8 cellular contexts compared by ENCODE assay signal in the genomic region with DNA sequence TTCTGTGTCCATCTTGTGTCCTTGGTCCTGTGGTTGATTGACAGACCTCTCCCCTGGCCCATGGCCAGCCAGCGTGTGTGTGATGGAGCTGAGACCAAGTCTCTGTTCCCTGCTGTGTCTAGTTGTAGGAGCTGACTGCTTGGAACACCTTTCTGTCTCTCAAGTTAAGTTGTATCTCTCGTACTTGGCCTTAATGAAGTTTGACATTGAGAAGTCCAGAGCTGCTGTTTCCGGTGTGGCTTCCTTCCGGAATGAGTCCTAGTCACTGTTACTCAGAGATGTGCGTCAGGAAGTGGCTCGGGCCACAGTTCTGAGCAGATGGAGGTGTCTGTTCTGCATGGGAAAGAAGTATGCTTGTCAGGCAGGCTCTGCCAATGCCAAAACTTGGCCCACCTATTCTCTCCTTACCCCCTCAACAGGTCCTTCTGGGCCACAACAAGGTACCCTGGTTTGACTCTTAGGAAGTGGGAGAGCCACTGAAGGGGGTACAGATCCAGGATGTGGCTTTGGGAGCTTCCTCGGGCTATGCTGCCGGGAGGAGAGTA. TPM values are rescaled to one million over a fixed set of nuclear protein-coding genes. Genes with fewer than 3 reads are reported as not detected.
DNase-seq lines count a peak whose midpoint lies in the region; ATAC-seq and TF ChIP-seq lines count a peak whose summit lies in the region.

No MANE protein-coding gene starts in this region.

- H3K27me3 ChIP-seq in SK-N-SH (ENCODE audit: insufficient read depth): no peaks in the 10 kb centered on the region

- CTCF ChIA-PET in SK-N-SH (lab: Yijun Ruan, JAX): interaction anchor here (0.5 to 1.7 kb wide), 2 partner anchors 31 to 108 kb away, joined by 3 to 11 read pairs; no protein-coding TSS in a partner anchor

- no peak for TF ChIP-seq CTCF in SK-N-SH (IDR thresholded peaks at IDR 0.05)

- H3F3A ChIP-seq in SK-N-SH (replicated peaks; ENCODE audit: insufficient read depth): peaks cover 21% of the 10 kb centered on the region

- DNase-seq in 8988T (peak; percentile 73), SK-N-SH (no peak), iris pigment epithelial cell (ENCODE audit: low read depth) (peak; percentile 69), SIG-M5 treated with dmso at 0.1 percent for 504 hours (lab: John Stamatoyannopoulos, UW; ENCODE audit: unreplicated experiment) (no peak), NCI-H2171 treated with DMSO at 0.1 percent for 48 hours (lab: John Stamatoyannopoulos, UW) (no peak)
- peak; percentile 54 for DNase-seq in activated naive CD4-positive, alpha-beta T cell treated with anti-CD3 and anti-CD28 coated beads, Interleukin-2, amount 50 U/mL, for 16 hours
- peak; percentile 53 for DNase-seq in stimulated activated CD8-positive, alpha-beta memory T cell treated with anti-CD3 and anti-CD28 coated beads, Interleukin-12 subunit alpha, Interleukin-12 subunit beta, amount 100 ng/mL, for 1 hour (ENCODE audit: low read depth)

- H3K36me3 ChIP-seq in SK-N-SH (replicated peaks in 1 of 2; ENCODE audit: control insufficient read depth in 1 of 2, insufficient read depth in 2 of 2, low read length in 1 of 2): peaks cover 0 to 2% of the 10 kb centered on the region in 2 experiments

- peak overlapping the region; percentile 16; the same call in 1 of the 2 replicates for H3K9ac ChIP-seq in SK-N-SH

- H4K20me1 ChIP-seq in SK-N-SH (ENCODE audit: insufficient read depth): peaks cover 32% of the 10 kb centered on the region

- 39% methylated on average over 8 of the region's 8 CpGs for WGBS in SK-N-SH (ENCODE audit: low lambda C conversion rate)

- POLR2A ChIA-PET in SK-N-SH (lab: Yijun Ruan, JAX): no interaction called here

- no peak for TF ChIP-seq RAD21 in SK-N-SH (IDR thresholded peaks at IDR 0.05; ENCODE audit: low read length)

- no peak; a peak in 1 of 4 replicates for TF ChIP-seq EP300 in SK-N-SH (IDR thresholded peaks at IDR 0.05; ENCODE audit: borderline replicate concordance in 1 of 2, low read depth in 1 of 2, low read length in 1 of 2)

- peaks cover 50 to 66% of the 10 kb centered on the region in 2 experiments for H3K4me1 ChIP-seq in SK-N-SH (ENCODE audit: control insufficient read depth in 1 of 2, insufficient read depth in 2 of 2, low read depth in 1 of 2, low read length in 1 of 2)

- H3K27ac ChIP-seq in SK-N-SH (ENCODE audit: low read depth in 2 of 2, low read length in 1 of 2): peak overlapping the region; percentile 67 to 72

- no peaks in the 10 kb centered on the region for H3K9me2 ChIP-seq in SK-N-SH

- peaks cover 97% of the 10 kb centered on the region for H3K79me2 ChIP-seq in SK-N-SH (ENCODE audit: insufficient read depth)

- H3K4me2 ChIP-seq in SK-N-SH: peak overlapping the region; percentile 72

- peak; percentile 43 for ATAC-seq in GM21423 (IDR thresholded peaks at IDR 0.05; ENCODE audit: unreplicated experiment)

- H3K9me3 ChIP-seq in SK-N-SH: no peaks in the 10 kb centered on the region

- H2AFZ ChIP-seq in SK-N-SH (ENCODE audit: low read depth): no peak overlapping the region

- H3K4me3 ChIP-seq in SK-N-SH (ENCODE audit: low read depth in 2 of 2, low read length in 1 of 2): peak overlapping the region in 1 of 2 experiments; percentile 33; a peak in 2 of 4 replicates

TF ChIP-seq in SK-N-SH, 30 proteins besides CTCF, POLR2A, EP300 and RAD21:
- TF ChIP-seq NFIC (IDR thresholded peaks at IDR 0.05; ENCODE audit: borderline replicate concordance) (peak; percentile 32; the same call in 1 of the 2 replicates), MXI1 (IDR thresholded peaks at IDR 0.05; ENCODE audit: low read depth, low read length) (no peak), JUND (IDR thresholded peaks at IDR 0.05) (no peak), GABPA (IDR thresholded peaks at IDR 0.05; ENCODE audit: low read depth) (peak; percentile 61), CHD2 (IDR thresholded peaks at IDR 0.05; ENCODE audit: low read length, partially characterized antibody) (no peak), TCF12 (IDR thresholded peaks at IDR 0.05) (peak; percentile 57; the same call in 1 of the 2 replicates), ELF1 (IDR thresholded peaks at IDR 0.05) (peak; percentile 54; the same call in 1 of the 2 replicates), TAF1 (IDR thresholded peaks at IDR 0.05; ENCODE audit: borderline replicate concordance, low read depth, low read length) (no peak), RCOR1 (IDR thresholded peaks at IDR 0.05; ENCODE audit: low read length) (no peak)
- TF ChIP-seq, protein P1, sequence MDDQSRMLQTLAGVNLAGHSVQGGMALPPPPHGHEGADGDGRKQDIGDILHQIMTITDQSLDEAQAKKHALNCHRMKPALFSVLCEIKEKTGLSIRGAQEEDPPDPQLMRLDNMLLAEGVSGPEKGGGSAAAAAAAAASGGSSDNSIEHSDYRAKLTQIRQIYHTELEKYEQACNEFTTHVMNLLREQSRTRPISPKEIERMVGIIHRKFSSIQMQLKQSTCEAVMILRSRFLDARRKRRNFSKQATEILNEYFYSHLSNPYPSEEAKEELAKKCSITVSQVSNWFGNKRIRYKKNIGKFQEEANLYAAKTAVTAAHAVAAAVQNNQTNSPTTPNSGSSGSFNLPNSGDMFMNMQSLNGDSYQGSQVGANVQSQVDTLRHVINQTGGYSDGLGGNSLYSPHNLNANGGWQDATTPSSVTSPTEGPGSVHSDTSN (IDR thresholded peaks at IDR 0.05): peak; percentile 90
- TF ChIP-seq, protein P2, sequence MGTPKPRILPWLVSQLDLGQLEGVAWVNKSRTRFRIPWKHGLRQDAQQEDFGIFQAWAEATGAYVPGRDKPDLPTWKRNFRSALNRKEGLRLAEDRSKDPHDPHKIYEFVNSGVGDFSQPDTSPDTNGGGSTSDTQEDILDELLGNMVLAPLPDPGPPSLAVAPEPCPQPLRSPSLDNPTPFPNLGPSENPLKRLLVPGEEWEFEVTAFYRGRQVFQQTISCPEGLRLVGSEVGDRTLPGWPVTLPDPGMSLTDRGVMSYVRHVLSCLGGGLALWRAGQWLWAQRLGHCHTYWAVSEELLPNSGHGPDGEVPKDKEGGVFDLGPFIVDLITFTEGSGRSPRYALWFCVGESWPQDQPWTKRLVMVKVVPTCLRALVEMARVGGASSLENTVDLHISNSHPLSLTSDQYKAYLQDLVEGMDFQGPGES (IDR thresholded peaks at IDR 0.05; ENCODE audit: low read depth, low read length): no peak
- TF ChIP-seq, protein P3, sequence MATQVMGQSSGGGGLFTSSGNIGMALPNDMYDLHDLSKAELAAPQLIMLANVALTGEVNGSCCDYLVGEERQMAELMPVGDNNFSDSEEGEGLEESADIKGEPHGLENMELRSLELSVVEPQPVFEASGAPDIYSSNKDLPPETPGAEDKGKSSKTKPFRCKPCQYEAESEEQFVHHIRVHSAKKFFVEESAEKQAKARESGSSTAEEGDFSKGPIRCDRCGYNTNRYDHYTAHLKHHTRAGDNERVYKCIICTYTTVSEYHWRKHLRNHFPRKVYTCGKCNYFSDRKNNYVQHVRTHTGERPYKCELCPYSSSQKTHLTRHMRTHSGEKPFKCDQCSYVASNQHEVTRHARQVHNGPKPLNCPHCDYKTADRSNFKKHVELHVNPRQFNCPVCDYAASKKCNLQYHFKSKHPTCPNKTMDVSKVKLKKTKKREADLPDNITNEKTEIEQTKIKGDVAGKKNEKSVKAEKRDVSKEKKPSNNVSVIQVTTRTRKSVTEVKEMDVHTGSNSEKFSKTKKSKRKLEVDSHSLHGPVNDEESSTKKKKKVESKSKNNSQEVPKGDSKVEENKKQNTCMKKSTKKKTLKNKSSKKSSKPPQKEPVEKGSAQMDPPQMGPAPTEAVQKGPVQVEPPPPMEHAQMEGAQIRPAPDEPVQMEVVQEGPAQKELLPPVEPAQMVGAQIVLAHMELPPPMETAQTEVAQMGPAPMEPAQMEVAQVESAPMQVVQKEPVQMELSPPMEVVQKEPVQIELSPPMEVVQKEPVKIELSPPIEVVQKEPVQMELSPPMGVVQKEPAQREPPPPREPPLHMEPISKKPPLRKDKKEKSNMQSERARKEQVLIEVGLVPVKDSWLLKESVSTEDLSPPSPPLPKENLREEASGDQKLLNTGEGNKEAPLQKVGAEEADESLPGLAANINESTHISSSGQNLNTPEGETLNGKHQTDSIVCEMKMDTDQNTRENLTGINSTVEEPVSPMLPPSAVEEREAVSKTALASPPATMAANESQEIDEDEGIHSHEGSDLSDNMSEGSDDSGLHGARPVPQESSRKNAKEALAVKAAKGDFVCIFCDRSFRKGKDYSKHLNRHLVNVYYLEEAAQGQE (IDR thresholded peaks at IDR 0.05; ENCODE audit: low read depth, low read length): no peak
- TF ChIP-seq, protein P4, sequence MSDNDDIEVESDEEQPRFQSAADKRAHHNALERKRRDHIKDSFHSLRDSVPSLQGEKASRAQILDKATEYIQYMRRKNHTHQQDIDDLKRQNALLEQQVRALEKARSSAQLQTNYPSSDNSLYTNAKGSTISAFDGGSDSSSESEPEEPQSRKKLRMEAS (IDR thresholded peaks at IDR 0.05; ENCODE audit: low read depth): peak; percentile 39; the same call in 1 of the 2 replicates

RNA-seq across cellular contexts. Expression of a gene that starts 54.3 kb away (rescaled TPM):
- 28.0 and 36.6 TPM in 2 replicates for polyA plus RNA-seq in SK-N-SH (2012; rRNA removed)
- polyA plus RNA-seq in SK-N-SH (2012; cell fraction: cytosol; rRNA removed): 37.5 and 38.1 TPM in 2 replicates
- polyA plus RNA-seq in SK-N-SH (2012; cell fraction: nucleus; rRNA removed): 22.9 and 35.5 TPM in 2 replicates

RNA-seq across cellular contexts. Expression of a gene that starts 55.6 kb away (rescaled TPM):
- polyA plus RNA-seq in SK-N-SH (2012; rRNA removed): 2.3 and 3.1 TPM in 2 replicates
- polyA plus RNA-seq in SK-N-SH (2012; cell fraction: cytosol; rRNA removed): 0.98 and 1.6 TPM in 2 replicates
- 3.3 and 4.1 TPM in 2 replicates for polyA plus RNA-seq in SK-N-SH (2012; cell fraction: nucleus; rRNA removed)

RNA-seq across cellular contexts. Expression of a gene that starts 56.2 kb away (rescaled TPM):
- polyA plus RNA-seq in SK-N-SH (2012; rRNA removed): 1,643 and 1,828 TPM in 2 replicates
- 1,527 and 1,826 TPM in 2 replicates for polyA plus RNA-seq in SK-N-SH (2012; cell fraction: cytosol; rRNA removed)
- polyA plus RNA-seq in SK-N-SH (2012; cell fraction: nucleus; rRNA removed): 640 and 822 TPM in 2 replicates

Comparison
In these comparisons a context has a peak if more than half of its experiments do, and no peak if none do; other contexts are left out.
1. DNase-seq: peak in 8988T (single experiment), activated naive CD4-positive, alpha-beta T cell treated with anti-CD3 and anti-CD28 coated beads, Interleukin-2, amount 50 U/mL, for 16 hours (single experiment), iris pigment epithelial cell (single experiment) and stimulated activated CD8-positive, alpha-beta memory T cell treated with anti-CD3 and anti-CD28 coated beads, Interleukin-12 subunit alpha, Interleukin-12 subunit beta, amount 100 ng/mL, for 1 hour (single experiment); none in SK-N-SH (single experiment), SIG-M5 treated with dmso at 0.1 percent for 504 hours (single experiment) and NCI-H2171 treated with DMSO at 0.1 percent for 48 hours (single experiment).